Comparison of ENCODE assay signal across 30 cellular contexts in the genomic region with DNA sequence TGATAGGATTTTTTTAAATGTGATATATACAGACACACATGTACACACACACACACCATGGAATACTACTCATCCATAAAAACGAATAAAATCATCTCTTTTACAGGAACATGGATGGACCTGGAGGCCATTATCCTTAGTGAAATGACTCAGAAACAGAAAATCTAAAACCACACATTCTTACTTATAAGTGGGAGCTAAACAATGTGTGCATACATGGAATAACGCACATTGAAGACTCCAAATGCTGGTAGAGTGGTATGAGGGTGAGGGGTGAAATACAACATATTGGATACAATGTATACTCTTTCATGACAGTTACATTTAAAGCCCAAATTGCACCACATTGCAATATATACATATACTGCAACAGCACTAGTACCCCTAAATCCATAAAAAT.
"Had no signal": no experiment of that assay in that cellular context is flagged by ENCODE, and none has a peak within 500 bp of the region (broad histone marks: within the 10 kb centered on the region; RNA-seq: fewer than 3 reads in every experiment).

No MANE protein-coding gene starts in this region.

- H3K27ac Mint-ChIP-seq: dendritic cell treated with granulocyte-macrophage colony-stimulating factor and Interleukin-4, amounts not matched to agents 40 ng/mL and 50 ng/mL, for 4 days; endodermal cell; immature natural killer cell; mesothelial cell of epicardium; naive B cell; natural killer cell treated with Interleukin-12 subunit alpha and Interleukin-12 subunit beta and Interleukin-15 and Interleukin-18, amount 100 ng/mL, for 72 hours; progenitor cell of endocrine pancreas; stimulated activated effector memory CD8-positive, alpha-beta T cell treated with anti-CD3 and anti-CD28 coated beads, Interleukin-12 subunit alpha, Interleukin-12 subunit beta, amount 100 ng/mL, for 72 hours; type B pancreatic cell had no signal

- H3K9me3 ChIP-seq: colonic mucosa, esophagus muscularis mucosa, mucosa of descending colon, neutrophil, right atrium auricular region, thyroid gland had no signal

- H3K27me3 Mint-ChIP-seq: dendritic cell treated with granulocyte-macrophage colony-stimulating factor and Interleukin-4, amounts not matched to agents 40 ng/mL and 50 ng/mL, for 4 days; naive B cell; natural killer cell treated with Interleukin-12 subunit alpha and Interleukin-12 subunit beta and Interleukin-15 and Interleukin-18, amount 100 ng/mL, for 72 hours; progenitor cell of endocrine pancreas; type B pancreatic cell had no signal

- H3K9me3 Mint-ChIP-seq: type B pancreatic cell had no signal

- H3K4me1 Mint-ChIP-seq: immature natural killer cell; mesothelial cell of epicardium; naive B cell; neural crest cell; stimulated activated effector memory CD8-positive, alpha-beta T cell treated with anti-CD3 and anti-CD28 coated beads, Interleukin-12 subunit alpha, Interleukin-12 subunit beta, amount 100 ng/mL, for 72 hours had no signal

- H3K4me3 Mint-ChIP-seq: dendritic cell treated with granulocyte-macrophage colony-stimulating factor and Interleukin-4, amounts not matched to agents 40 ng/mL and 50 ng/mL, for 4 days; endodermal cell; immature natural killer cell; mesothelial cell of epicardium; naive B cell; natural killer cell treated with Interleukin-12 subunit alpha and Interleukin-12 subunit beta and Interleukin-15 and Interleukin-18, amount 100 ng/mL, for 72 hours; neural crest cell; stimulated activated effector memory CD8-positive, alpha-beta T cell treated with anti-CD3 and anti-CD28 coated beads, Interleukin-12 subunit alpha, Interleukin-12 subunit beta, amount 100 ng/mL, for 72 hours; type B pancreatic cell had no signal

- H3K4me3 ChIP-seq: colonic mucosa, esophagus muscularis mucosa, lung, mucosa of descending colon, right atrium auricular region, sigmoid colon, stomach, thyroid gland had no signal

- H3K4me1 ChIP-seq: colonic mucosa, esophagus muscularis mucosa, parathyroid adenoma, right atrium auricular region, sigmoid colon, stomach, thyroid gland had no signal

- H2AFZ ChIP-seq: parathyroid adenoma had no signal

- H3K79me2 ChIP-seq: parathyroid adenoma had no signal

- DNase-seq: colonic mucosa; effector CD8-positive, alpha-beta T cell; endodermal cell; foreskin melanocyte; glutamatergic neuron; hypothalamus; immature natural killer cell; mesenchymal stem cell; mucosa of descending colon; naive B cell; sigmoid colon; stimulated activated CD4-positive, alpha-beta T cell treated with anti-CD3 and anti-CD28 coated beads, Interleukin-2, amount 100 ng/mL, for 24 hours; stimulated activated CD4-positive, alpha-beta T cell treated with anti-CD3 and anti-CD28 coated beads, Interleukin-4, amount 100 ng/mL, for 24 hours; stimulated activated naive CD4-positive, alpha-beta T cell treated with Interleukin-2 at 50 U/mL for 16 hours; stomach; thyroid gland had no signal

- H3K9ac ChIP-seq: parathyroid adenoma had no signal

- FAIRE-seq: keratinocyte had no signal

- H3K27ac ChIP-seq: colonic mucosa, epithelial cell of prostate, esophagus muscularis mucosa, neutrophil, parathyroid adenoma, right atrium auricular region, sigmoid colon, stomach, thyroid gland had no signal

- H3K36me3 ChIP-seq: colonic mucosa, esophagus muscularis mucosa, neutrophil, right atrium auricular region, sigmoid colon, stomach, thyroid gland had no signal

- H3K36me3 Mint-ChIP-seq: immature natural killer cell; mesothelial cell of epicardium; naive B cell; natural killer cell treated with Interleukin-12 subunit alpha and Interleukin-12 subunit beta and Interleukin-15 and Interleukin-18, amount 100 ng/mL, for 72 hours; stimulated activated effector memory CD8-positive, alpha-beta T cell treated with anti-CD3 and anti-CD28 coated beads, Interleukin-12 subunit alpha, Interleukin-12 subunit beta, amount 100 ng/mL, for 72 hours had no signal

- ATAC-seq: mucosa of descending colon; natural killer cell treated with Interleukin-12 subunit alpha and Interleukin-12 subunit beta and Interleukin-15 and Interleukin-18, amount 100 ng/mL, for 72 hours; stimulated activated effector memory CD8-positive, alpha-beta T cell treated with anti-CD3 and anti-CD28 coated beads, Interleukin-12 subunit alpha, Interleukin-12 subunit beta, amount 100 ng/mL, for 72 hours had no signal

- H3K27me3 ChIP-seq: colonic mucosa, esophagus muscularis mucosa, neutrophil, right atrium auricular region, sigmoid colon, stomach, thyroid gland had no signal
